Comparison of ENCODE assay signal across 8 cellular contexts in genomic region chr3:56556908-56557814, GRCh38. TPM values are rescaled to one million over a fixed set of nuclear protein-coding genes. Genes with fewer than 3 reads are reported as not detected.
DNase-seq lines count a peak whose midpoint lies in the region; ATAC-seq, FAIRE-seq and TF ChIP-seq lines count a peak whose summit lies in the region.

CCDC66 (plus strand) TSS chr3:56557175; CDS start chr3:56557243, 68 bp downstream.

- H3K9ac ChIP-seq in adipocyte (ENCODE audit: low read length) = peak within 1 kb of the TSS; percentile 88

- peaks cover 18% of the 10 kb centered on the region for H3K36me3 ChIP-seq in adipocyte (ENCODE audit: control insufficient read depth, insufficient read depth, low read length, severe bottlenecking)
- peaks cover 0 to 35% (median 22%) of the 10 kb centered on the region in 9 donors for H3K36me3 ChIP-seq in heart left ventricle

- peak; percentile 80 for DNase-seq in GM12891 (ENCODE audit: insufficient read length, low spot score)
- DNase-seq in NCI-H1417 treated with DMSO at 0.1 percent for 48 hours (lab: John Stamatoyannopoulos, UW) = peak; percentile 44
- DNase-seq in SW480 (ENCODE audit: low spot score) = peak; percentile 93
- peak; percentile 97 for DNase-seq in adipocyte (ENCODE audit: low read depth)
- DNase-seq in heart left ventricle = peak; percentile 96 to 98 (median 97)
- peak; percentile 91 for DNase-seq in pons (ENCODE audit: low spot score)
- peak; percentile 95 for DNase-seq in type B pancreatic cell (ENCODE audit: extremely low spot score, unreplicated experiment)

- H3K27me3 ChIP-seq in adipocyte (replicated peaks; ENCODE audit: control insufficient read depth, insufficient read depth, low read length) (peaks cover 6% of the 10 kb centered on the region), heart left ventricle (no peaks in the 10 kb centered on the region)

- H3K27me3 Mint-ChIP-seq in type B pancreatic cell = peaks cover 30% of the 10 kb centered on the region

- H3K36me3 Mint-ChIP-seq in type B pancreatic cell = peaks cover 10% of the 10 kb centered on the region

- peaks cover 4% of the 10 kb centered on the region for H3K4me1 Mint-ChIP-seq in type B pancreatic cell (ENCODE audit: unreplicated experiment)

- TF ChIP-seq CTCF in heart left ventricle (IDR thresholded peaks at IDR 0.05) (peak; percentile 49 to 73 (median 60)), type B pancreatic cell (conservative IDR thresholded peaks at IDR 0.05) (peak; percentile 81)

- peak within 1 kb of the TSS; percentile 98 for H3K27ac Mint-ChIP-seq in type B pancreatic cell

- H3K4me1 ChIP-seq in adipocyte (ENCODE audit: control insufficient read depth, insufficient read depth, low read length) (peaks cover 14% of the 10 kb centered on the region), heart left ventricle (peaks cover 0 to 20% (median 11%) of the 10 kb centered on the region in 12 donors)

- intact Hi-C loops in heart left ventricle (cut with DNase I) = loop anchor here in 1 of 10 donors (10.0 kb wide), 1 partner anchor 428 kb away; no protein-coding TSS in a partner anchor

- TF ChIP-seq POLR2A in GM12891 (IDR thresholded peaks at IDR 0.05; ENCODE audit: low read depth, low read length) (peak; percentile 93), heart left ventricle (IDR thresholded peaks at IDR 0.05) (peak; percentile 78 to 94)

- peak; percentile 100 for FAIRE-seq in GM12891 (lab: Jason Lieb, UNC)

- H3K9me3 ChIP-seq in adipocyte (ENCODE audit: control insufficient read depth, low read length) (no peaks in the 10 kb centered on the region), heart left ventricle (no peaks in the 10 kb centered on the region)

- 0 to 1% (median 0%) methylated on average over 34 to 54 of the region's 54 CpGs for WGBS in heart left ventricle, 4 donors

- ATAC-seq in HG02798 (IDR thresholded peaks at IDR 0.05; ENCODE audit: poor library complexity, unreplicated experiment) = peak; percentile 100
- peak; percentile 100 for ATAC-seq in heart left ventricle

- peak within 1 kb of the TSS; percentile 99 for H3K4me3 Mint-ChIP-seq in type B pancreatic cell

- peak within 1 kb of the TSS; percentile 94 for H3K4me3 ChIP-seq in adipocyte (ENCODE audit: low read length)
- peak within 1 kb of the TSS; percentile 28 to 95 (median 73) for H3K4me3 ChIP-seq in heart left ventricle

- H3K9me3 Mint-ChIP-seq in type B pancreatic cell = no peaks in the 10 kb centered on the region

- peak within 1 kb of the TSS; percentile 16 to 89 (median 80) for H3K27ac ChIP-seq in heart left ventricle

TF ChIP-seq in GM12891, 5 proteins besides CTCF, POLR2A, EP300 and RAD21:
- TF ChIP-seq SPI1 (IDR thresholded peaks at IDR 0.05; ENCODE audit: low read depth, low read length) (no peak), TAF1 (IDR thresholded peaks at IDR 0.05; ENCODE audit: low read depth, low read length) (peak; percentile 82), POLR2AphosphoS5 (IDR thresholded peaks at IDR 0.05; ENCODE audit: low read depth, low read length) (peak; percentile 95), PAX5 (IDR thresholded peaks at IDR 0.05; ENCODE audit: insufficient read depth, low read length, severe bottlenecking) (no peak), POU2F2 (IDR thresholded peaks at IDR 0.05; ENCODE audit: low read depth, low read length) (peak; percentile 50; the same call in 1 of the 2 replicates)

RNA-seq across cellular contexts. Expression of gene CCDC66, which starts in this region (rescaled TPM):
- 4.9 TPM for polyA plus RNA-seq in GM12891 (2012; ENCODE audit: low read depth, missing spikeins)
- total RNA-seq in heart left ventricle (10 to 100 TPM in 7 of 9 donors, 1 to 10 TPM in 2; 7.9 to 15.9 (median 11.6) TPM), type B pancreatic cell (ENCODE audit: low replicate concordance) (20.7 and 39.5 TPM in 2 replicates)
- polyA plus RNA-seq in heart left ventricle = 10 to 100 TPM in 1 of 2 donors, 1 to 10 TPM in 1; 5.7 to 14.0 TPM

Comparison
In these comparisons a context has a peak if more than half of its experiments do, and no peak if none do; other contexts are left out.
1. Peak in every context shown above with its lines: DNase-seq, ATAC-seq, H3K4me3 ChIP-seq and H3K27ac ChIP-seq.
2. DNase-seq: peak in every context shown above with its lines; median percentile 97 in adipocyte; 97 in heart left ventricle; 95 in type B pancreatic cell; 93 in SW480; 91 in pons; 80 in GM12891; 44 in NCI-H1417 treated with DMSO at 0.1 percent for 48 hours.